In genomic region chr13:77016888-77017623, GRCh38 we compare ENCODE assay signal across 17 cellular contexts. TPM values are rescaled to one million over a fixed set of nuclear protein-coding genes. Genes with fewer than 3 reads are reported as not detected.
DNase-seq lines count a peak whose midpoint lies in the region; ATAC-seq, FAIRE-seq and TF ChIP-seq lines count a peak whose summit lies in the region.
"Had no signal": no experiment of that assay in that cellular context is flagged by ENCODE, and none has a peak within 500 bp of the region (broad histone marks: within the 10 kb centered on the region; RNA-seq: fewer than 3 reads in every experiment).

No MANE protein-coding gene starts in this region.

- no TSS peak for BruUV-seq in GM12878 (replicated peaks; lab: Mats Ljungman, UMichigan)

- no peak for TF ChIP-seq POLR2A in GM12878 (IDR thresholded peaks at IDR 0.05; ENCODE audit: low read depth, low read length)

- TF ChIP-seq CTCF in 22Rv1 (IDR thresholded peaks at IDR 0.05) = 0 out of 2 replicates have a peak, but pooled peaks have one; percentile 6
- TF ChIP-seq CTCF in DOHH2 (IDR thresholded peaks at IDR 0.05; ENCODE audit: low read depth, low read length, poor library complexity, severe bottlenecking) = peak; percentile 36
- TF ChIP-seq CTCF in GM12878 (IDR thresholded peaks at IDR 0.05 in 2 of 3, conservative IDR thresholded peaks at IDR 0.05 in 1 of 3; ENCODE audit: control insufficient read depth in 2 of 3, extremely low read depth in 1 of 3, insufficient read depth in 1 of 3, low read depth in 3 of 3, low read length in 3 of 3) = peak in 1 of 3 experiments; percentile 6; a peak in 1 of 6 replicates

- no peak for TF ChIP-seq EP300 in GM12878 (IDR thresholded peaks at IDR 0.05; ENCODE audit: borderline replicate concordance in 1 of 2, control insufficient read depth in 1 of 2, low read depth in 2 of 2, low read length in 2 of 2)

- no peaks in the 10 kb centered on the region for H3K27me3 Mint-ChIP-seq in memory B cell
- H3K27me3 Mint-ChIP-seq: activated CD4-positive, alpha-beta T cell treated with anti-CD3 and anti-CD28 coated beads, Interleukin-2, amount 10 ng/mL, durations not matched to agents 7 days and 5 days; stimulated activated naive B cell treated with anti-CD40 and anti-IgM and Interleukin-4, amounts not matched to agents 10 μg/mL and 1 μg/mL and 100 μg/mL, for 72 hours had no signal

- peak overlapping the region; percentile 76 for H3K27ac Mint-ChIP-seq in memory B cell
- H3K27ac Mint-ChIP-seq: activated CD4-positive, alpha-beta T cell treated with anti-CD3 and anti-CD28 coated beads, Interleukin-2, amount 10 ng/mL, durations not matched to agents 7 days and 5 days; stimulated activated naive B cell treated with anti-CD40 and anti-IgM and Interleukin-4, amounts not matched to agents 10 μg/mL and 1 μg/mL and 100 μg/mL, for 72 hours had no signal

- H3K4me3 Mint-ChIP-seq in memory B cell = no peak overlapping the region
- H3K4me3 Mint-ChIP-seq: activated CD4-positive, alpha-beta T cell treated with anti-CD3 and anti-CD28 coated beads, Interleukin-2, amount 10 ng/mL, durations not matched to agents 7 days and 5 days; stimulated activated naive B cell treated with anti-CD40 and anti-IgM and Interleukin-4, amounts not matched to agents 10 μg/mL and 1 μg/mL and 100 μg/mL, for 72 hours had no signal

- ATAC-seq in GM12878 (peak; percentile 17; the same call in 1 of the 3 replicates), memory B cell (ENCODE audit: low read depth) (no peak), HG03521 (IDR thresholded peaks at IDR 0.05; ENCODE audit: unreplicated experiment) (no peak)
- ATAC-seq: stimulated activated naive B cell treated with anti-CD40 and anti-IgM and Interleukin-4, amounts not matched to agents 10 μg/mL and 1 μg/mL and 100 μg/mL, for 72 hours had no signal

- FAIRE-seq in GM12878 (lab: Jason Lieb, UNC) = no peak
- FAIRE-seq: astrocyte had no signal

- H3K27ac ChIP-seq in 22Rv1 = no peak overlapping the region
- H3K27ac ChIP-seq in DOHH2 (ENCODE audit: low read depth, low read length) = no peak overlapping the region
- no peak overlapping the region for H3K27ac ChIP-seq in GM12878 (ENCODE audit: control insufficient read depth, insufficient read depth)
- H3K27ac ChIP-seq: SJSA1 had no signal

- in situ Hi-C loops in GM12878 (cut with MboI) = loop anchor here (25.0 kb wide), 1 partner anchor 1620 kb away; no protein-coding TSS in a partner anchor

- peaks cover 30% of the 10 kb centered on the region for H3K36me3 Mint-ChIP-seq in memory B cell

- no peak for TF ChIP-seq RAD21 in GM12878 (IDR thresholded peaks at IDR 0.05; ENCODE audit: insufficient read depth, low read depth, low read length)

- H3K79me2 ChIP-seq in DOHH2 (ENCODE audit: control insufficient read depth, low read length) = peaks cover 71% of the 10 kb centered on the region
- peaks cover 31% of the 10 kb centered on the region for H3K79me2 ChIP-seq in GM12878 (ENCODE audit: control insufficient read depth, insufficient read depth, low read length)

- no peak overlapping the region for H2AFZ ChIP-seq in GM12878 (ENCODE audit: control insufficient read depth, low read depth, low read length)

- POLR2A ChIA-PET in GM12878 (lab: Charles Lee) = interaction anchor here (0.6 to 1.7 kb wide), 4 partner anchors 8 to 433 kb away, joined by 3 to 11 read pairs (median 5); no protein-coding TSS in a partner anchor

- DNase-seq in GM12878 (ENCODE audit: low read depth, low spot score) (no peak), memory B cell (ENCODE audit: low spot score in 2 of 2) (no peak), NCI-H748 treated with DMSO at 0.1 percent for 48 hours (lab: John Stamatoyannopoulos, UW) (no peak), NCI-H128 (lab: John Stamatoyannopoulos, UW; ENCODE audit: unreplicated experiment) (no peak), SIG-M5 treated with dmso at 0.1 percent for 504 hours (lab: John Stamatoyannopoulos, UW; ENCODE audit: unreplicated experiment) (no peak)
- DNase-seq: activated CD4-positive, alpha-beta T cell treated with anti-CD3 and anti-CD28 coated beads, Interleukin-2, amount 10 ng/mL, durations not matched to agents 7 days and 5 days; KBM-7; NCI-H1105 treated with DMSO at 0.1 percent for 48 hours; NCI-H2171 treated with DMSO at 0.1 percent for 48 hours; occipital lobe; stimulated activated naive B cell treated with anti-CD40 and anti-IgM and Interleukin-4, amounts not matched to agents 10 μg/mL and 1 μg/mL and 100 μg/mL, for 72 hours had no signal

- peaks cover 5% of the 10 kb centered on the region; the same call in 1 of the 2 replicates for H3F3A ChIP-seq in DOHH2 (ENCODE audit: control insufficient read depth, insufficient read depth)

- H3K27me3 ChIP-seq in DOHH2 (ENCODE audit: control insufficient read depth, low read length) (no peaks in the 10 kb centered on the region), GM12878 (replicated peaks in 1 of 2; ENCODE audit: control insufficient read depth in 2 of 2, insufficient read depth in 2 of 2, low read length in 1 of 2) (no peaks in the 10 kb centered on the region)
- H3K27me3 ChIP-seq: SJSA1 had no signal

- H3K9ac ChIP-seq in GM12878 (ENCODE audit: control insufficient read depth, insufficient read depth, low read length) = no peak overlapping the region

- intact Hi-C loops in GM12878 (cut with micrococcal nuclease; ENCODE audit: unreplicated experiment) = no loop called here

- H3K9me3 Mint-ChIP-seq in memory B cell = no peaks in the 10 kb centered on the region
- H3K9me3 Mint-ChIP-seq: activated CD4-positive, alpha-beta T cell treated with anti-CD3 and anti-CD28 coated beads, Interleukin-2, amount 10 ng/mL, durations not matched to agents 7 days and 5 days; stimulated activated naive B cell treated with anti-CD40 and anti-IgM and Interleukin-4, amounts not matched to agents 10 μg/mL and 1 μg/mL and 100 μg/mL, for 72 hours had no signal

- RAD21 ChIA-PET in GM12878 (lab: Charles Lee; ENCODE audit: unreplicated experiment) = interaction anchor here (1.0 kb wide), 1 partner anchor 25 kb away, joined by 3 read pairs; the partner anchor contains the start of gene CLN5

- H3K4me2 ChIP-seq in DOHH2 (ENCODE audit: low read length) (no peak overlapping the region), GM12878 (ENCODE audit: control insufficient read depth, insufficient read depth) (no peak overlapping the region)

- H3K4me1 Mint-ChIP-seq in memory B cell = peaks cover 13% of the 10 kb centered on the region

- H3K9me3 ChIP-seq in DOHH2 (ENCODE audit: control insufficient read depth, insufficient read depth, low read length) = no peaks in the 10 kb centered on the region
- no peaks in the 10 kb centered on the region; the same call in 2 of the 3 replicates for H3K9me3 ChIP-seq in GM12878 (replicated peaks; ENCODE audit: control insufficient read depth, insufficient read depth, low read length)
- H3K9me3 ChIP-seq: SJSA1 had no signal

- H4K20me1 ChIP-seq in DOHH2 (ENCODE audit: control insufficient read depth, insufficient read depth, low read depth, low read length) = peaks cover 6% of the 10 kb centered on the region
- no peaks in the 10 kb centered on the region for H4K20me1 ChIP-seq in GM12878 (ENCODE audit: control insufficient read depth, insufficient read depth)

- WGBS in GM12878 (ENCODE audit: insufficient coverage, insufficient replicate concordance, low lambda C conversion rate, missing lambda C conversion rate) = 89% methylated on average over 6 of the region's 6 CpGs

- CTCF ChIA-PET in GM12878 (lab: Yijun Ruan, JAX) = interaction anchor here (0.7 to 3.5 kb wide), 6 partner anchors 8 to 476 kb away, joined by 3 to 18 read pairs (median 7); partner anchors contain the start of gene FBXL3

- H3K36me3 ChIP-seq in DOHH2 (ENCODE audit: control insufficient read depth, low read length) (peaks cover 84% of the 10 kb centered on the region), GM12878 (ENCODE audit: control insufficient read depth in 2 of 2, insufficient read depth in 2 of 2, low read length in 1 of 2) (peaks cover 4 to 43% of the 10 kb centered on the region in 2 experiments; a peak in 3 of 4 replicates)

- no peaks in the 10 kb centered on the region for H3K9me2 ChIP-seq in DOHH2 (replicated peaks; ENCODE audit: control insufficient read depth, low read length)

- H3K4me3 ChIP-seq in DOHH2 (ENCODE audit: low read length) = no peak overlapping the region
- H3K4me3 ChIP-seq in GM12878 = no peak overlapping the region
- H3K4me3 ChIP-seq: SJSA1, skin epidermis had no signal

- SMC1A ChIA-PET in GM12878 (lab: Charles Lee; ENCODE audit: uncharacterized antibody, unreplicated experiment) = interaction anchor here (0.6 to 1.3 kb wide), 7 partner anchors 8 to 190 kb away, joined by 3 to 5 read pairs (median 3); no protein-coding TSS in a partner anchor

- H3K4me1 ChIP-seq in DOHH2 (ENCODE audit: control insufficient read depth, low read length) = peaks cover 11% of the 10 kb centered on the region
- H3K4me1 ChIP-seq in GM12878 (ENCODE audit: control insufficient read depth, insufficient read depth, low read length) = peaks cover 3% of the 10 kb centered on the region; the same call in 1 of the 2 replicates
- H3K4me1 ChIP-seq: SJSA1 had no signal

RNA-seq across cellular contexts. Expression of gene FBXL3, which starts 9.9 kb away (rescaled TPM):
- 31.1 and 34.8 TPM in 2 replicates for total RNA-seq in GM12878 (2013; cell fraction: nucleolus; rRNA removed)
- 26.4 and 28.3 TPM in 2 replicates for total RNA-seq in GM12878 (2014; rRNA removed)
- 23.0 and 24.5 TPM in 2 replicates for total RNA-seq in GM12878 (2014; rRNA removed; fragmentation: Illumina TruSeq; extraction: Trizol)
- 17.8 and 19.4 TPM in 2 replicates for total RNA-seq in GM12878 (2021)
- polyA plus RNA-seq in GM12878 (2011; ENCODE audit: low read depth) = 10.6 TPM
- polyA plus RNA-seq in GM12878 (2011; rRNA removed) = 25.8 and 31.8 TPM in 2 replicates
- 14.8 TPM in 2 replicates for polyA plus RNA-seq in GM12878 (2011; cell fraction: cytosol; rRNA removed)
- 12.6 and 13.3 TPM in 2 replicates for polyA plus RNA-seq in GM12878 (2011; cell fraction: nucleus; rRNA removed)
- polyA plus RNA-seq in GM12878 (2012) = 15.8 TPM in 2 replicates
- 18.8 and 25.2 TPM in 2 replicates for polyA plus RNA-seq in GM12878 (2014; fragmentation: Illumina TruSeq; extraction: Trizol)
- 10 to 100 TPM in 1 of 2 experiments, 1 to 10 TPM in 1; 9.0 to 11.4 TPM for polyA plus RNA-seq in GM12878 (2014; fragmentation: Nextera tagmentation; extraction: Ambion mirVana)
- 15.6 and 18.0 TPM in 2 replicates for polyA plus RNA-seq in GM12878 (2014; rRNA removed)
- 10 to 100 TPM; 20.0 to 23.2 TPM for polyA plus RNA-seq in GM12878 (2016; fragmentation: Nextera tagmentation; extraction: Ambion mirVana)
- 20.6 and 33.5 TPM in 2 replicates for polyA minus RNA-seq in GM12878 (2011; rRNA and poly(A)+ RNA removed)
- 13.1 and 15.8 TPM in 2 replicates for polyA minus RNA-seq in GM12878 (2011; cell fraction: cytosol; rRNA and poly(A)+ RNA removed)
- 17.5 and 29.8 TPM in 2 replicates for polyA minus RNA-seq in GM12878 (2011; cell fraction: nucleus; rRNA and poly(A)+ RNA removed)

RNA-seq across cellular contexts. Expression of gene CLN5, which starts 25.2 kb away (rescaled TPM):
- total RNA-seq in GM12878 (2013; cell fraction: nucleolus; rRNA removed) = 94.7 and 106 TPM in 2 replicates
- total RNA-seq in GM12878 (2014; rRNA removed) (13.0 and 18.2 TPM in 2 replicates), GM12878 (2014; rRNA removed; fragmentation: Illumina TruSeq; extraction: Trizol) (14.8 and 15.1 TPM in 2 replicates), GM12878 (2021) (13.1 and 15.0 TPM in 2 replicates)
- polyA plus RNA-seq in GM12878 (2011; ENCODE audit: low read depth) = 6.2 TPM
- polyA plus RNA-seq in GM12878 (2011; rRNA removed) (22.2 and 35.2 TPM in 2 replicates), GM12878 (2014; fragmentation: Illumina TruSeq; extraction: Trizol) (11.2 and 12.1 TPM in 2 replicates), GM12878 (2014; fragmentation: Nextera tagmentation; extraction: Ambion mirVana) (10 to 100 TPM; 12.3 to 13.0 TPM), GM12878 (2014; rRNA removed) (9.3 and 12.2 TPM in 2 replicates), GM12878 (2016; fragmentation: Nextera tagmentation; extraction: Ambion mirVana) (10 to 100 TPM; 18.9 to 20.2 TPM)
- 9.9 and 10.3 TPM in 2 replicates for polyA plus RNA-seq in GM12878 (2011; cell fraction: cytosol; rRNA removed)
- polyA plus RNA-seq in GM12878 (2011; cell fraction: nucleus; rRNA removed) = 30.0 and 37.3 TPM in 2 replicates
- 16.1 and 16.3 TPM in 2 replicates for polyA plus RNA-seq in GM12878 (2012)
- polyA minus RNA-seq in GM12878 (2011; rRNA and poly(A)+ RNA removed) = 19.8 and 24.1 TPM in 2 replicates
- 3.3 and 3.5 TPM in 2 replicates for polyA minus RNA-seq in GM12878 (2011; cell fraction: cytosol; rRNA and poly(A)+ RNA removed)
- 44.2 and 56.7 TPM in 2 replicates for polyA minus RNA-seq in GM12878 (2011; cell fraction: nucleus; rRNA and poly(A)+ RNA removed)
